Comparison of ENCODE assay signal across 1 cellular context in the genomic region with DNA sequence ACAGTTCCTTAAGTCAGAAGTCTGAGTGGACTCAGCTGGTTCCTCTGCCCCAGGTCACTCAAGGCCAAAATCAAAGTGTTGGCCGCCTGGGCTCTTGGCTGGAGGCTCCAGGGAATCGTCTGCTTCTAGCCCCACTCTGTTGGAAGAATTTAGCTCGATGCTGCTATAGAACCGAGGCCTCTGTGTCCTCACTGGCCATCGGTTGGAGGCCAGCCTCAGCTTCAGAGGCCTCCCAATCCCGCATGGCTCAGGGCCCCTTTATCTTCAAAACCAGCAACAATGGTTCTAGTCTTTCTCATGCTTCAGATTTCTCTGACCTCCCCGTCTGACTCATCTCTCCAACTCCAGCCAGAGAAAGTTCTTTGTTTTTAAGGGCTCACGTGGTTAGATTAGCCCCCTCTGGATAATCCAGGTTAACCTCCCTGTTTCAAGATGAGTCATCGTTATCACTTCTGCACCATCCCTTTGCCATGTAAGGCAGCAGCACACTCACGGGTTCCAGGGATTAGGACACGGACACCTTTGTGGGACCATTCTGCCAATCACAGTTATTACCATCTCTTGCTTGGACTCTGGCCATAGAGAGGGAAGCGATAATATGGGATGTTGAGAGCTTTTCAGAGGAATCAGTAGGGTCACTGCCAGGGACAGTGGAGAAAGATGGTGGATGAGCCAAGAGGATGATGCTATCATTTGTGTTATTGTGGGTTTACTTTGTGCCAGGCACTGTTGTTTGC.
TF ChIP-seq lines count a peak whose summit lies in the region.

No MANE protein-coding gene starts in this region.

TF ChIP-seq in K562, 482 proteins besides CTCF, POLR2A, EP300 and RAD21 (continued from another document and continues in another):
- TF ChIP-seq ZNF408 (CRISPR knock-in tag; IDR thresholded peaks at IDR 0.05; ENCODE audit: low read depth) (no peak), DNMT1 (IDR thresholded peaks at IDR 0.05) (no peak), GABPB2 (CRISPR knock-in tag; conservative IDR thresholded peaks at IDR 0.05) (no peak), MAFG (tag; conservative IDR thresholded peaks at IDR 0.05) (peak; percentile 83), ZNF668 (CRISPR knock-in tag; IDR thresholded peaks at IDR 0.05) (no peak), RAD51 (IDR thresholded peaks at IDR 0.05; ENCODE audit: borderline replicate concordance, low read depth) (peak; percentile 77), LEF1 (IDR thresholded peaks at IDR 0.05) (peak; percentile 44; the same call in 1 of the 2 replicates), DIDO1 (tag; IDR thresholded peaks at IDR 0.05; ENCODE audit: low read depth) (no peak), XRCC3 (IDR thresholded peaks at IDR 0.05) (no peak), NCOR1 (IDR thresholded peaks at IDR 0.05) (peak; percentile 80), PYGO2 (tag; IDR thresholded peaks at IDR 0.05) (no peak), JUNB (CRISPR knock-in tag; conservative IDR thresholded peaks at IDR 0.05) (peak; percentile 97), ZNF23 (CRISPR knock-in tag; IDR thresholded peaks at IDR 0.05) (no peak), MED1 (CRISPR knock-in tag; IDR thresholded peaks at IDR 0.05; ENCODE audit: borderline replicate concordance) (no peak), ZNF584 (CRISPR knock-in tag; IDR thresholded peaks at IDR 0.05; ENCODE audit: low read depth) (peak; percentile 87), KDM4B (IDR thresholded peaks at IDR 0.05; ENCODE audit: borderline replicate concordance in 2 of 2, low read depth in 1 of 2) (no peak), RFX1 (IDR thresholded peaks at IDR 0.05) (no peak), SMARCA4 (IDR thresholded peaks at IDR 0.05) (peak; percentile 89), NUFIP1 (IDR thresholded peaks at IDR 0.05; ENCODE audit: partially characterized antibody) (no peak), NR2F6 (CRISPR knock-in tag; IDR thresholded peaks at IDR 0.05) (no peak), ELF1 (tag; IDR thresholded peaks at IDR 0.05) (no peak), LARP7 (IDR thresholded peaks at IDR 0.05) (no peak), TAF15 (IDR thresholded peaks at IDR 0.05; ENCODE audit: low read depth, low read length) (no peak), HMG20A (CRISPR knock-in tag; conservative IDR thresholded peaks at IDR 0.05) (no peak), BHLHE40 (IDR thresholded peaks at IDR 0.05; ENCODE audit: low read length) (peak; percentile 92), SNRNP70 (optimal IDR thresholded peaks at IDR 0.05; ENCODE audit: low read depth, low read length) (no peak), ZBTB12 (CRISPR knock-in tag; IDR thresholded peaks at IDR 0.05) (no peak), SRF (CRISPR knock-in tag; IDR thresholded peaks at IDR 0.05) (peak; percentile 63 to 96; a peak in 3 of 4 replicates), PCBP1 (IDR thresholded peaks at IDR 0.05; ENCODE audit: low read depth, low read length, poor library complexity, severe bottlenecking) (no peak), TSC22D4 (tag; IDR thresholded peaks at IDR 0.05) (no peak), ZKSCAN8 (CRISPR knock-in tag; IDR thresholded peaks at IDR 0.05) (peak; percentile 46; the same call in 1 of the 2 replicates), SMAD1 (IDR thresholded peaks at IDR 0.05; ENCODE audit: low read depth, low read length, partially characterized antibody) (no peak), SLC30A9 (CRISPR knock-in tag; IDR thresholded peaks at IDR 0.05) (no peak), MTA3 (IDR thresholded peaks at IDR 0.05; ENCODE audit: borderline replicate concordance) (peak; percentile 61), TSHZ1 (CRISPR knock-in tag; IDR thresholded peaks at IDR 0.05) (no peak), TEAD4 (IDR thresholded peaks at IDR 0.05; ENCODE audit: low read length) (0 out of 2 replicates have a peak, but pooled peaks have one; percentile 64), TEAD4 (CRISPR knock-in tag; IDR thresholded peaks at IDR 0.05; ENCODE audit: borderline replicate concordance) (0 out of 2 replicates have a peak, but pooled peaks have one; percentile 34), ARID1B (IDR thresholded peaks at IDR 0.05) (peak; percentile 93), ZNF696 (CRISPR knock-in tag; conservative IDR thresholded peaks at IDR 0.05) (no peak), TCFL5 (CRISPR knock-in tag; conservative IDR thresholded peaks at IDR 0.05) (no peak), ZNF511 (CRISPR knock-in tag; IDR thresholded peaks at IDR 0.05) (0 out of 2 replicates have a peak, but pooled peaks have one; percentile 25), ZC3H11A (IDR thresholded peaks at IDR 0.05; ENCODE audit: low read depth, low read length) (no peak), XRCC5 (IDR thresholded peaks at IDR 0.05; ENCODE audit: low read depth, low read length) (no peak)
- TF ChIP-seq, protein P1, sequence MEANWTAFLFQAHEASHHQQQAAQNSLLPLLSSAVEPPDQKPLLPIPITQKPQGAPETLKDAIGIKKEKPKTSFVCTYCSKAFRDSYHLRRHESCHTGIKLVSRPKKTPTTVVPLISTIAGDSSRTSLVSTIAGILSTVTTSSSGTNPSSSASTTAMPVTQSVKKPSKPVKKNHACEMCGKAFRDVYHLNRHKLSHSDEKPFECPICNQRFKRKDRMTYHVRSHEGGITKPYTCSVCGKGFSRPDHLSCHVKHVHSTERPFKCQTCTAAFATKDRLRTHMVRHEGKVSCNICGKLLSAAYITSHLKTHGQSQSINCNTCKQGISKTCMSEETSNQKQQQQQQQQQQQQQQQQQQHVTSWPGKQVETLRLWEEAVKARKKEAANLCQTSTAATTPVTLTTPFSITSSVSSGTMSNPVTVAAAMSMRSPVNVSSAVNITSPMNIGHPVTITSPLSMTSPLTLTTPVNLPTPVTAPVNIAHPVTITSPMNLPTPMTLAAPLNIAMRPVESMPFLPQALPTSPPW (CRISPR knock-in tag; IDR thresholded peaks at IDR 0.05) = peak; percentile 72
- TF ChIP-seq, protein P2, sequence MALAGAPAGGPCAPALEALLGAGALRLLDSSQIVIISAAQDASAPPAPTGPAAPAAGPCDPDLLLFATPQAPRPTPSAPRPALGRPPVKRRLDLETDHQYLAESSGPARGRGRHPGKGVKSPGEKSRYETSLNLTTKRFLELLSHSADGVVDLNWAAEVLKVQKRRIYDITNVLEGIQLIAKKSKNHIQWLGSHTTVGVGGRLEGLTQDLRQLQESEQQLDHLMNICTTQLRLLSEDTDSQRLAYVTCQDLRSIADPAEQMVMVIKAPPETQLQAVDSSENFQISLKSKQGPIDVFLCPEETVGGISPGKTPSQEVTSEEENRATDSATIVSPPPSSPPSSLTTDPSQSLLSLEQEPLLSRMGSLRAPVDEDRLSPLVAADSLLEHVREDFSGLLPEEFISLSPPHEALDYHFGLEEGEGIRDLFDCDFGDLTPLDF (CRISPR knock-in tag; IDR thresholded peaks at IDR 0.05) = no peak
- TF ChIP-seq, protein P3, sequence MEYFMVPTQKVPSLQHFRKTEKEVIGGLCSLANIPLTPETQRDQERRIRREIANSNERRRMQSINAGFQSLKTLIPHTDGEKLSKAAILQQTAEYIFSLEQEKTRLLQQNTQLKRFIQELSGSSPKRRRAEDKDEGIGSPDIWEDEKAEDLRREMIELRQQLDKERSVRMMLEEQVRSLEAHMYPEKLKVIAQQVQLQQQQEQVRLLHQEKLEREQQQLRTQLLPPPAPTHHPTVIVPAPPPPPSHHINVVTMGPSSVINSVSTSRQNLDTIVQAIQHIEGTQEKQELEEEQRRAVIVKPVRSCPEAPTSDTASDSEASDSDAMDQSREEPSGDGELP (CRISPR knock-in tag; IDR thresholded peaks at IDR 0.05; ENCODE audit: borderline replicate concordance) = peak; percentile 71; the same call in 1 of the 2 replicates
- TF ChIP-seq, protein P4, sequence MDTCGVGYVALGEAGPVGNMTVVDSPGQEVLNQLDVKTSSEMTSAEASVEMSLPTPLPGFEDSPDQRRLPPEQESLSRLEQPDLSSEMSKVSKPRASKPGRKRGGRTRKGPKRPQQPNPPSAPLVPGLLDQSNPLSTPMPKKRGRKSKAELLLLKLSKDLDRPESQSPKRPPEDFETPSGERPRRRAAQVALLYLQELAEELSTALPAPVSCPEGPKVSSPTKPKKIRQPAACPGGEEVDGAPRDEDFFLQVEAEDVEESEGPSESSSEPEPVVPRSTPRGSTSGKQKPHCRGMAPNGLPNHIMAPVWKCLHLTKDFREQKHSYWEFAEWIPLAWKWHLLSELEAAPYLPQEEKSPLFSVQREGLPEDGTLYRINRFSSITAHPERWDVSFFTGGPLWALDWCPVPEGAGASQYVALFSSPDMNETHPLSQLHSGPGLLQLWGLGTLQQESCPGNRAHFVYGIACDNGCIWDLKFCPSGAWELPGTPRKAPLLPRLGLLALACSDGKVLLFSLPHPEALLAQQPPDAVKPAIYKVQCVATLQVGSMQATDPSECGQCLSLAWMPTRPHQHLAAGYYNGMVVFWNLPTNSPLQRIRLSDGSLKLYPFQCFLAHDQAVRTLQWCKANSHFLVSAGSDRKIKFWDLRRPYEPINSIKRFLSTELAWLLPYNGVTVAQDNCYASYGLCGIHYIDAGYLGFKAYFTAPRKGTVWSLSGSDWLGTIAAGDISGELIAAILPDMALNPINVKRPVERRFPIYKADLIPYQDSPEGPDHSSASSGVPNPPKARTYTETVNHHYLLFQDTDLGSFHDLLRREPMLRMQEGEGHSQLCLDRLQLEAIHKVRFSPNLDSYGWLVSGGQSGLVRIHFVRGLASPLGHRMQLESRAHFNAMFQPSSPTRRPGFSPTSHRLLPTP (IDR thresholded peaks at IDR 0.05; ENCODE audit: borderline replicate concordance, extremely low read depth, insufficient read length) = no peak
- TF ChIP-seq, protein P5, sequence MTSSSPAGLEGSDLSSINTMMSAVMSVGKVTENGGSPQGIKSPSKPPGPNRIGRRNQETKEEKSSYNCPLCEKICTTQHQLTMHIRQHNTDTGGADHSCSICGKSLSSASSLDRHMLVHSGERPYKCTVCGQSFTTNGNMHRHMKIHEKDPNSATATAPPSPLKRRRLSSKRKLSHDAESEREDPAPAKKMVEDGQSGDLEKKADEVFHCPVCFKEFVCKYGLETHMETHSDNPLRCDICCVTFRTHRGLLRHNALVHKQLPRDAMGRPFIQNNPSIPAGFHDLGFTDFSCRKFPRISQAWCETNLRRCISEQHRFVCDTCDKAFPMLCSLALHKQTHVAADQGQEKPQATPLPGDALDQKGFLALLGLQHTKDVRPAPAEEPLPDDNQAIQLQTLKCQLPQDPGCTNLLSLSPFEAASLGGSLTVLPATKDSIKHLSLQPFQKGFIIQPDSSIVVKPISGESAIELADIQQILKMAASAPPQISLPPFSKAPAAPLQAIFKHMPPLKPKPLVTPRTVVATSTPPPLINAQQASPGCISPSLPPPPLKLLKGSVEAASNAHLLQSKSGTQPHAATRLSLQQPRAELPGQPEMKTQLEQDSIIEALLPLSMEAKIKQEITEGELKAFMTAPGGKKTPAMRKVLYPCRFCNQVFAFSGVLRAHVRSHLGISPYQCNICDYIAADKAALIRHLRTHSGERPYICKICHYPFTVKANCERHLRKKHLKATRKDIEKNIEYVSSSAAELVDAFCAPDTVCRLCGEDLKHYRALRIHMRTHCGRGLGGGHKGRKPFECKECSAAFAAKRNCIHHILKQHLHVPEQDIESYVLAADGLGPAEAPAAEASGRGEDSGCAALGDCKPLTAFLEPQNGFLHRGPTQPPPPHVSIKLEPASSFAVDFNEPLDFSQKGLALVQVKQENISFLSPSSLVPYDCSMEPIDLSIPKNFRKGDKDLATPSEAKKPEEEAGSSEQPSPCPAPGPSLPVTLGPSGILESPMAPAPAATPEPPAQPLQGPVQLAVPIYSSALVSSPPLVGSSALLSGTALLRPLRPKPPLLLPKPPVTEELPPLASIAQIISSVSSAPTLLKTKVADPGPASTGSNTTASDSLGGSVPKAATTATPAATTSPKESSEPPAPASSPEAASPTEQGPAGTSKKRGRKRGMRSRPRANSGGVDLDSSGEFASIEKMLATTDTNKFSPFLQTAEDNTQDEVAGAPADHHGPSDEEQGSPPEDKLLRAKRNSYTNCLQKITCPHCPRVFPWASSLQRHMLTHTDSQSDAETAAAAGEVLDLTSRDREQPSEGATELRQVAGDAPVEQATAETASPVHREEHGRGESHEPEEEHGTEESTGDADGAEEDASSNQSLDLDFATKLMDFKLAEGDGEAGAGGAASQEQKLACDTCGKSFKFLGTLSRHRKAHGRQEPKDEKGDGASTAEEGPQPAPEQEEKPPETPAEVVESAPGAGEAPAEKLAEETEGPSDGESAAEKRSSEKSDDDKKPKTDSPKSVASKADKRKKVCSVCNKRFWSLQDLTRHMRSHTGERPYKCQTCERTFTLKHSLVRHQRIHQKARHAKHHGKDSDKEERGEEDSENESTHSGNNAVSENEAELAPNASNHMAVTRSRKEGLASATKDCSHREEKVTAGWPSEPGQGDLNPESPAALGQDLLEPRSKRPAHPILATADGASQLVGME (CRISPR knock-in tag; IDR thresholded peaks at IDR 0.05) = no peak
